ENCODE assay signal across 29 cellular contexts in genomic region chr3:15221574-15222217, GRCh38.
"Had no signal": no experiment of that assay in that cellular context is flagged by ENCODE, and none has a peak within 500 bp of the region (broad histone marks: within the 10 kb centered on the region; RNA-seq: fewer than 3 reads in every experiment).

No MANE protein-coding gene starts in this region.

- H3K4me1 Mint-ChIP-seq: nephron, neural crest cell had no signal

- H3K9me3 Mint-ChIP-seq: immature natural killer cell; naive thymus-derived CD8-positive, alpha-beta T cell; nephron; neural crest cell; stimulated activated naive B cell treated with anti-CD40 and anti-IgM and Interleukin-4, amounts not matched to agents 10 μg/mL and 1 μg/mL and 100 μg/mL, for 72 hours had no signal

- H3K9me3 ChIP-seq: left lung, lower lobe of right lung, pancreas, prostate gland, stomach, testis, thyroid gland, transverse colon, upper lobe of left lung, vagina had no signal

- H3K4me3 Mint-ChIP-seq: immature natural killer cell; naive thymus-derived CD8-positive, alpha-beta T cell; nephron; neural crest cell; stimulated activated naive B cell treated with anti-CD40 and anti-IgM and Interleukin-4, amounts not matched to agents 10 μg/mL and 1 μg/mL and 100 μg/mL, for 72 hours had no signal

- H3K4me3 ChIP-seq: left lung, lower lobe of right lung, pancreas, prostate gland, skin epidermis, stomach, testis, thyroid gland, transverse colon, upper lobe of left lung, vagina had no signal

- H3K27ac ChIP-seq: left lung, lower lobe of right lung, pancreas, prostate gland, skin epidermis, stomach, testis, thyroid gland, transverse colon, upper lobe of left lung, vagina had no signal

- H3K4me1 ChIP-seq: prostate gland, testis, thyroid gland, vagina had no signal

- H3K27ac Mint-ChIP-seq: stimulated activated naive B cell treated with anti-CD40 and anti-IgM and Interleukin-4, amounts not matched to agents 10 μg/mL and 1 μg/mL and 100 μg/mL, for 72 hours had no signal

- ATAC-seq: left colon; left lung; lower lobe of right lung; naive thymus-derived CD8-positive, alpha-beta T cell; pancreas; right cardiac atrium; sciatic nerve; stimulated activated naive B cell treated with anti-CD40 and anti-IgM and Interleukin-4, amounts not matched to agents 10 μg/mL and 1 μg/mL and 100 μg/mL, for 72 hours; stimulated activated naive CD8-positive, alpha-beta T cell treated with anti-CD3 and anti-CD28 coated beads, Interleukin-15, Interleukin-2, amounts not matched to agents 100 U/mL and 50 U/mL, for 24 hours had no signal

- DNase-seq: immature natural killer cell; kidney; left colon; left lung; lower lobe of right lung; mammary epithelial cell; mesenchymal stem cell; naive thymus-derived CD8-positive, alpha-beta T cell; pancreas; posterior cingulate gyrus; retina; right cardiac atrium; stimulated activated CD4-positive, alpha-beta T cell treated with anti-CD3 and anti-CD28 coated beads, Interleukin-12 subunit alpha, Interleukin-12 subunit beta, amount 100 ng/mL, for 4 hours; stimulated activated CD4-positive, alpha-beta T cell treated with anti-CD3 and anti-CD28 coated beads, Interleukin-15, amount 100 ng/mL, for 24 hours; stimulated activated CD4-positive, alpha-beta T cell treated with anti-CD3 and anti-CD28 coated beads, Interleukin-2, amount 100 ng/mL, for 24 hours; stimulated activated CD4-positive, alpha-beta T cell treated with anti-CD3 and anti-CD28 coated beads, Interleukin-4, amount 100 ng/mL, for 1 hour; stimulated activated naive B cell treated with anti-CD40 and anti-IgM and Interleukin-4, amounts not matched to agents 10 μg/mL and 1 μg/mL and 100 μg/mL, for 72 hours; stimulated activated naive CD8-positive, alpha-beta T cell treated with anti-CD3 and anti-CD28 coated beads, Interleukin-15, Interleukin-2, amounts not matched to agents 100 U/mL and 50 U/mL, for 24 hours; stomach; testis; thyroid gland; transverse colon; upper lobe of left lung had no signal

- H3K27me3 Mint-ChIP-seq: naive thymus-derived CD8-positive, alpha-beta T cell; stimulated activated naive B cell treated with anti-CD40 and anti-IgM and Interleukin-4, amounts not matched to agents 10 μg/mL and 1 μg/mL and 100 μg/mL, for 72 hours had no signal
